28 cellular contexts compared by ENCODE assay signal in genomic region chr10:110811791-110812581, GRCh38. TPM values are rescaled to one million over a fixed set of nuclear protein-coding genes. Genes with fewer than 3 reads are reported as not detected.
DNase-seq lines count a peak whose midpoint lies in the region; ATAC-seq, FAIRE-seq and TF ChIP-seq lines count a peak whose summit lies in the region.
"Had no signal": no experiment of that assay in that cellular context is flagged by ENCODE, and none has a peak within 500 bp of the region (broad histone marks: within the 10 kb centered on the region; RNA-seq: fewer than 3 reads in every experiment).

No MANE protein-coding gene starts in this region.

- H3K27ac ChIP-seq in astrocyte (ENCODE audit: low read depth, low read length) = no peak overlapping the region
- H3K27ac ChIP-seq in left ventricle myocardium inferior (replicated peaks) = peak overlapping the region; percentile 85
- no peak overlapping the region for H3K27ac ChIP-seq in neuronal stem cell (replicated peaks; ENCODE audit: low read length)
- H3K27ac ChIP-seq: BLaER1, gastroesophageal sphincter, GM23248, pancreas, spleen, thyroid gland had no signal

- H3K27me3 ChIP-seq in astrocyte (ENCODE audit: insufficient read depth, low read length) = no peaks in the 10 kb centered on the region
- no peaks in the 10 kb centered on the region for H3K27me3 ChIP-seq in left ventricle myocardium inferior (ENCODE audit: low read depth)
- no peaks in the 10 kb centered on the region for H3K27me3 ChIP-seq in neuronal stem cell (ENCODE audit: control insufficient read depth in 3 of 3, insufficient read depth in 3 of 3, low read depth in 1 of 3, low read length in 3 of 3)
- H3K27me3 ChIP-seq in HAP-1 (ENCODE audit: low read depth) = no peaks in the 10 kb centered on the region
- H3K27me3 ChIP-seq: BLaER1, breast epithelium, gastroesophageal sphincter, pancreas, spleen, thyroid gland had no signal

- H3K4me2 ChIP-seq in astrocyte (ENCODE audit: low read length) = peak overlapping the region; percentile 36
- H3K4me2 ChIP-seq in neuronal stem cell (ENCODE audit: insufficient read depth, low read length, poor library complexity, severe bottlenecking) = no peak overlapping the region
- H3K4me2 ChIP-seq: BLaER1 had no signal

- no peak overlapping the region for H3K23ac ChIP-seq in neuronal stem cell (ENCODE audit: low read depth, low read length, poor library complexity)

- H2BK120ac ChIP-seq in neuronal stem cell (ENCODE audit: low read depth, low read length) = peak overlapping the region; percentile 87

- H3K79me1 ChIP-seq in neuronal stem cell (ENCODE audit: low read depth, low read length) = no peaks in the 10 kb centered on the region

- H2AFZ ChIP-seq in astrocyte (ENCODE audit: low read depth, low read length) = no peak overlapping the region
- H2AFZ ChIP-seq in neuronal stem cell (ENCODE audit: low read length) = peak overlapping the region; percentile 43
- H2AFZ ChIP-seq: GM23248 had no signal

- H3K4me1 ChIP-seq in astrocyte (ENCODE audit: insufficient read depth, low read length) (no peaks in the 10 kb centered on the region), left ventricle myocardium inferior (peaks cover 95% of the 10 kb centered on the region), neuronal stem cell (ENCODE audit: control insufficient read depth in 2 of 2, insufficient read depth in 1 of 2, low read depth in 1 of 2, low read length in 2 of 2) (peaks cover 0 to 4% of the 10 kb centered on the region in 2 donors), HAP-1 (no peaks in the 10 kb centered on the region)
- H3K4me1 ChIP-seq: BLaER1, breast epithelium had no signal

- H3K9me3 ChIP-seq in astrocyte (ENCODE audit: insufficient read depth, low read depth, low read length) = no peaks in the 10 kb centered on the region
- H3K9me3 ChIP-seq in left ventricle myocardium inferior (replicated peaks) = no peaks in the 10 kb centered on the region
- no peaks in the 10 kb centered on the region for H3K9me3 ChIP-seq in neuronal stem cell (replicated peaks in 1 of 2; ENCODE audit: control insufficient read depth in 2 of 2, insufficient read depth in 1 of 2, low read depth in 1 of 2, low read length in 2 of 2)
- H3K9me3 ChIP-seq in HAP-1 = no peaks in the 10 kb centered on the region
- H3K9me3 ChIP-seq in T-helper 17 cell (ENCODE audit: control insufficient read depth, low read length, poor library complexity, severe bottlenecking) = no peaks in the 10 kb centered on the region
- H3K9me3 ChIP-seq: BLaER1, breast epithelium, gastroesophageal sphincter, pancreas, spleen, thyroid gland had no signal

- no peak overlapping the region for H2BK5ac ChIP-seq in neuronal stem cell (ENCODE audit: low read length)

- peak overlapping the region; percentile 71 for H3K18ac ChIP-seq in neuronal stem cell (ENCODE audit: low read length)

- H3K79me2 ChIP-seq in astrocyte (ENCODE audit: insufficient read depth, low read length) = no peaks in the 10 kb centered on the region

- DNase-seq in HT-29 (ENCODE audit: low spot score) = peak; percentile 7
- DNase-seq in astrocyte (ENCODE audit: low read depth) = no peak
- peak; percentile 38 for DNase-seq in left ventricle myocardium inferior
- DNase-seq in neuronal stem cell (ENCODE audit: low spot score) = no peak
- DNase-seq in HAP-1 (ENCODE audit: low spot score in 2 of 2) = no peak
- DNase-seq in T-helper 17 cell = no peak
- DNase-seq: ACHN; activated CD4-positive, alpha-beta memory T cell treated with anti-CD3 and anti-CD28 coated beads for 36 hours; activated naive CD4-positive, alpha-beta T cell; GM23248; hippocampal formation; IMR-90; mammary epithelial cell; NCI-H2171; NCI-H524; nephron progenitor cell; PC-3; SHP77; spleen; T-helper 2 cell had no signal

- H3K27ac Mint-ChIP-seq in astrocyte (ENCODE audit: unreplicated experiment) (no peak overlapping the region), T-helper 17 cell (no peak overlapping the region)
- H3K27ac Mint-ChIP-seq: activated CD4-positive, alpha-beta memory T cell treated with anti-CD3 and anti-CD28 coated beads for 36 hours had no signal

- H3K36me3 ChIP-seq in astrocyte (ENCODE audit: insufficient read depth, low read length) (no peaks in the 10 kb centered on the region), left ventricle myocardium inferior (peaks cover 31% of the 10 kb centered on the region), neuronal stem cell (replicated peaks in 1 of 2; ENCODE audit: control insufficient read depth in 2 of 2, insufficient read depth in 2 of 2, low read length in 2 of 2) (no peaks in the 10 kb centered on the region), HAP-1 (replicated peaks) (no peaks in the 10 kb centered on the region)
- H3K36me3 ChIP-seq: BLaER1, breast epithelium, gastroesophageal sphincter, pancreas, spleen, thyroid gland had no signal

- no peak overlapping the region for H3K14ac ChIP-seq in neuronal stem cell (ENCODE audit: low read length)

- FAIRE-seq in astrocyte (lab: Jason Lieb, UNC) = no peak
- FAIRE-seq: GM12891, pancreas had no signal

- peak overlapping the region; percentile 41 for H3K4ac ChIP-seq in neuronal stem cell (ENCODE audit: low read length)

- no peak for TF ChIP-seq CTCF in astrocyte (IDR thresholded peaks at IDR 0.05; ENCODE audit: insufficient read depth, low read depth, low read length)
- no peak for TF ChIP-seq CTCF in left ventricle myocardium inferior (IDR thresholded peaks at IDR 0.05; ENCODE audit: borderline replicate concordance)

- H3K27me3 Mint-ChIP-seq in astrocyte (ENCODE audit: low read depth, unreplicated experiment) (peaks cover 18% of the 10 kb centered on the region), T-helper 17 cell (no peaks in the 10 kb centered on the region)
- H3K27me3 Mint-ChIP-seq: activated CD4-positive, alpha-beta memory T cell treated with anti-CD3 and anti-CD28 coated beads for 36 hours had no signal

- no peak overlapping the region for H3K4me3 ChIP-seq in astrocyte (ENCODE audit: insufficient read depth, low read depth, low read length)
- H3K4me3 ChIP-seq in left ventricle myocardium inferior = no peak overlapping the region
- no peak overlapping the region for H3K4me3 ChIP-seq in neuronal stem cell (ENCODE audit: low read length in 2 of 2)
- no peak overlapping the region for H3K4me3 ChIP-seq in HAP-1
- H3K4me3 ChIP-seq: BLaER1, breast epithelium, gastroesophageal sphincter, GM23248, pancreas, spleen, thyroid gland had no signal

- H3K36me3 Mint-ChIP-seq in astrocyte (ENCODE audit: low read depth, unreplicated experiment) = no peaks in the 10 kb centered on the region
- no peaks in the 10 kb centered on the region for H3K36me3 Mint-ChIP-seq in T-helper 17 cell (ENCODE audit: low read depth)
- H3K36me3 Mint-ChIP-seq: activated CD4-positive, alpha-beta memory T cell treated with anti-CD3 and anti-CD28 coated beads for 36 hours had no signal

- ATAC-seq in GM18861 (IDR thresholded peaks at IDR 0.05; ENCODE audit: unreplicated experiment) (no peak), T-helper 17 cell (no peak)
- ATAC-seq: activated CD4-positive, CD25-positive, alpha-beta regulatory T cell treated with anti-CD3 and anti-CD28 coated beads, Interleukin-2, amount 50 U/mL, for 24 hours; gastroesophageal sphincter; pancreas; PC-3 had no signal

- in situ Hi-C loops in HAP-1 (cut with MboI; ENCODE audit: low sequenced_read_pairs) = no loop called here

- H3K4me3 Mint-ChIP-seq in astrocyte (ENCODE audit: unreplicated experiment) = no peak overlapping the region
- no peak overlapping the region for H3K4me3 Mint-ChIP-seq in T-helper 17 cell
- H3K4me3 Mint-ChIP-seq: activated CD4-positive, alpha-beta memory T cell treated with anti-CD3 and anti-CD28 coated beads for 36 hours; nephron progenitor cell had no signal

- no CpG with 5 or more reads among the region's 23 CpGs for WGBS in neuronal stem cell (ENCODE audit: extremely low coverage in 2 of 2, insufficient read length in 2 of 2, insufficient replicate concordance in 1 of 2), 2 donors

- H2AK5ac ChIP-seq in neuronal stem cell (ENCODE audit: low read depth, low read length) = peak overlapping the region; percentile 78

- peaks cover 3% of the 10 kb centered on the region for H3K9me3 Mint-ChIP-seq in astrocyte (ENCODE audit: unreplicated experiment)
- H3K9me3 Mint-ChIP-seq: activated CD4-positive, alpha-beta memory T cell treated with anti-CD3 and anti-CD28 coated beads for 36 hours; nephron progenitor cell had no signal

- no peak overlapping the region for H4K91ac ChIP-seq in neuronal stem cell (ENCODE audit: low read depth, low read length, poor library complexity)

- no peak overlapping the region for H4K8ac ChIP-seq in neuronal stem cell (ENCODE audit: low read depth, low read length)

- no peaks in the 10 kb centered on the region for H4K20me1 ChIP-seq in astrocyte (ENCODE audit: insufficient read depth, low read length)
- H4K20me1 ChIP-seq: BLaER1 had no signal

- peak overlapping the region; percentile 11 for H2BK15ac ChIP-seq in neuronal stem cell (ENCODE audit: low read length)

- no peak overlapping the region for H2BK12ac ChIP-seq in neuronal stem cell (ENCODE audit: low read length)

- no peaks in the 10 kb centered on the region for H3K4me1 Mint-ChIP-seq in astrocyte (ENCODE audit: low read depth, unreplicated experiment)
- peaks cover 13% of the 10 kb centered on the region for H3K4me1 Mint-ChIP-seq in T-helper 17 cell

- intact Hi-C loops in left ventricle myocardium inferior (cut with micrococcal nuclease) = no loop called here

- H3K9ac ChIP-seq in astrocyte (ENCODE audit: low read length) (no peak overlapping the region), neuronal stem cell (ENCODE audit: low read depth, low read length, poor library complexity) (no peak overlapping the region)
- H3K9ac ChIP-seq: BLaER1, GM23248 had no signal

RNA-seq across cellular contexts. Expression of gene PDCD4, which starts 59.7 kb away (rescaled TPM):
- total RNA-seq in HT-29 (2014; rRNA removed; shearing (Covaris generic)) = 12.5 and 18.5 TPM in 2 replicates
- total RNA-seq in astrocyte = 79.9 and 84.2 TPM in 2 replicates
- total RNA-seq in left ventricle myocardium inferior = 86.5 TPM
- polyA plus RNA-seq in neuronal stem cell (2013, experiment 1 of 2) = 86.5 TPM
- 87.2 TPM for polyA plus RNA-seq in neuronal stem cell (2013, experiment 2 of 2)
- total RNA-seq in T-helper 17 cell = 100 to 1,000 TPM; 307 TPM

Comparison
In these comparisons a context has a peak if more than half of its experiments do, and no peak if none do; other contexts are left out.
1. DNase-seq: peak in HT-29 (single experiment) and left ventricle myocardium inferior (single experiment); none in astrocyte (single experiment), neuronal stem cell (single experiment), HAP-1 (0 of 2) and T-helper 17 cell (0 of 3).